1 cellular context compared by ENCODE assay signal in the genomic region with DNA sequence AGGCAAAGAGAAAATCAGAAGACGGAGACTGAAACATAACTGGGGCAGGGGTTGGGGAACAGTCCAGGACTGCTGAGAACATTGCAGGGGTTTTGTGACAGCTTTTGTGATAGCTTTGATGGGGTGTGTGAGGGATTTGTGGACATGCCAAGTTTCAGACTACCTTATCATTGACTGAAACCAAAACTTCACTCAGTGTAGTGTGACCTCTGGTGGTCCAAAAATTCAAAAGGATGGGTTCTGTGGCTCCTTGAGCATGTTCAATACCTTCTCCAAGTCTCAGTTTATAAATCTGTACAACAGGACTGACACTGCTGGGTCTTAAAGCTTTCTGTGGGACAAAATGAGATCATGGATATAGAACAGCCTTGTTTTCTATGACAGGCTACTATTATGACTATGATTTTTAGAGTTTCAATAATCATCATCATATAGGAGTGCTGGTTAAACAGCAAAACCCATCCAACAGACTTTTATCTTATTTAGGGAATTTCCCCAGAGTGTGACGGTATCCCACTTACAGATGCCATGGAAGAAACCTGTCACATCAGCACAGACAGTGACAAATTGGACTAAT.
TF ChIP-seq lines count a peak whose summit lies in the region.

No MANE protein-coding gene starts in this region.

TF ChIP-seq in HepG2, 621 proteins besides CTCF, POLR2A, EP300 and RAD21 (continued from another document):
- TF ChIP-seq, protein P1, sequence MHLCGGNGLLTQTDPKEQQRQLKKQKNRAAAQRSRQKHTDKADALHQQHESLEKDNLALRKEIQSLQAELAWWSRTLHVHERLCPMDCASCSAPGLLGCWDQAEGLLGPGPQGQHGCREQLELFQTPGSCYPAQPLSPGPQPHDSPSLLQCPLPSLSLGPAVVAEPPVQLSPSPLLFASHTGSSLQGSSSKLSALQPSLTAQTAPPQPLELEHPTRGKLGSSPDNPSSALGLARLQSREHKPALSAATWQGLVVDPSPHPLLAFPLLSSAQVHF (CRISPR knock-in tag; IDR thresholded peaks at IDR 0.05): no peak
- TF ChIP-seq ZNF256 (CRISPR knock-in tag; conservative IDR thresholded peaks at IDR 0.05) (no peak), SP1 (IDR thresholded peaks at IDR 0.05) (no peak), SP1 (CRISPR knock-in tag; IDR thresholded peaks at IDR 0.05) (no peak), NR2F2 (IDR thresholded peaks at IDR 0.05; ENCODE audit: borderline replicate concordance, low read depth) (no peak), TARDBP (CRISPR knock-in tag; IDR thresholded peaks at IDR 0.05) (no peak), ZNF737 (CRISPR knock-in tag; IDR thresholded peaks at IDR 0.05; ENCODE audit: borderline replicate concordance) (no peak), ZNF788 (CRISPR knock-in tag; IDR thresholded peaks at IDR 0.05; ENCODE audit: borderline replicate concordance) (no peak), TAF15 (IDR thresholded peaks at IDR 0.05; ENCODE audit: low read depth, low read length, poor library complexity, severe bottlenecking) (no peak)
- TF ChIP-seq, protein P2, sequence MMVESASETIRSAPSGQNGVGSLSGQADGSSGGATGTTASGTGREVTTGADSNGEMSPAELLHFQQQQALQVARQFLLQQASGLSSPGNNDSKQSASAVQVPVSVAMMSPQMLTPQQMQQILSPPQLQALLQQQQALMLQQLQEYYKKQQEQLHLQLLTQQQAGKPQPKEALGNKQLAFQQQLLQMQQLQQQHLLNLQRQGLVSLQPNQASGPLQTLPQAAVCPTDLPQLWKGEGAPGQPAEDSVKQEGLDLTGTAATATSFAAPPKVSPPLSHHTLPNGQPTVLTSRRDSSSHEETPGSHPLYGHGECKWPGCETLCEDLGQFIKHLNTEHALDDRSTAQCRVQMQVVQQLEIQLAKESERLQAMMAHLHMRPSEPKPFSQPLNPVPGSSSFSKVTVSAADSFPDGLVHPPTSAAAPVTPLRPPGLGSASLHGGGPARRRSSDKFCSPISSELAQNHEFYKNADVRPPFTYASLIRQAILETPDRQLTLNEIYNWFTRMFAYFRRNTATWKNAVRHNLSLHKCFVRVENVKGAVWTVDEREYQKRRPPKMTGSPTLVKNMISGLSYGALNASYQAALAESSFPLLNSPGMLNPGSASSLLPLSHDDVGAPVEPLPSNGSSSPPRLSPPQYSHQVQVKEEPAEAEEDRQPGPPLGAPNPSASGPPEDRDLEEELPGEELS (CRISPR knock-in tag; IDR thresholded peaks at IDR 0.05): no peak
